Comparison of ENCODE assay signal across 17 cellular contexts in genomic region chr10:117553171-117553814, GRCh38. TPM values are rescaled to one million over a fixed set of nuclear protein-coding genes. Genes with fewer than 3 reads are reported as not detected.
A peak's percentile ranks its signal among the peaks of the same experiment; 100 is the strongest.
DNase-seq lines count a peak whose midpoint lies in the region; ATAC-seq, FAIRE-seq and TF ChIP-seq lines count a peak whose summit lies in the region.
"Had no signal": no experiment of that assay in that cellular context is flagged by ENCODE, and none has a peak within 500 bp of the region (broad histone marks: within the 10 kb centered on the region; RNA-seq: fewer than 3 reads in every experiment).

No MANE protein-coding gene starts in this region.

- H4K20me1 ChIP-seq in mammary epithelial cell (ENCODE audit: insufficient read depth, low read length) (no peaks in the 10 kb centered on the region), PC-3 (ENCODE audit: low read length) (no peaks in the 10 kb centered on the region)

- no peaks in the 10 kb centered on the region for H3K9me3 ChIP-seq in mammary epithelial cell (replicated peaks; ENCODE audit: insufficient read depth, low read length)
- no peaks in the 10 kb centered on the region for H3K9me3 ChIP-seq in kidney (ENCODE audit: control insufficient read depth in 1 of 2, low read length in 2 of 2)
- H3K9me3 ChIP-seq in skeletal muscle tissue (ENCODE audit: control insufficient read depth in 3 of 3, low read length in 3 of 3): no peaks in the 10 kb centered on the region
- H3K9me3 ChIP-seq in PC-3 (ENCODE audit: low read length): no peaks in the 10 kb centered on the region
- H3K9me3 ChIP-seq: pancreas had no signal

- no peaks in the 10 kb centered on the region for H3K9me2 ChIP-seq in PC-3 (replicated peaks; ENCODE audit: low read length)

- WGBS in mammary epithelial cell (ENCODE audit: low coverage, missing lambda C conversion rate): 6% methylated on average over 53 of the region's 63 CpGs

- H3K36me3 ChIP-seq in mammary epithelial cell (ENCODE audit: insufficient read depth, low read length): no peaks in the 10 kb centered on the region
- H3K36me3 ChIP-seq in kidney (ENCODE audit: control insufficient read depth in 1 of 2, insufficient read depth in 2 of 2, low read length in 2 of 2): peaks cover 0 to under 1% of the 10 kb centered on the region in 2 donors
- no peaks in the 10 kb centered on the region for H3K36me3 ChIP-seq in skeletal muscle tissue (ENCODE audit: control insufficient read depth in 3 of 3, insufficient read depth in 3 of 3, low read length in 3 of 3)
- no peaks in the 10 kb centered on the region for H3K36me3 ChIP-seq in PC-3 (ENCODE audit: low read depth, low read length)
- H3K36me3 ChIP-seq: pancreas had no signal

- H2AFZ ChIP-seq in mammary epithelial cell (ENCODE audit: low read depth, low read length): no peak overlapping the region
- H2AFZ ChIP-seq in PC-3 (ENCODE audit: low read length): no peak overlapping the region

- BruUV-seq in mammary epithelial cell (replicated peaks; lab: Mats Ljungman, UMichigan) (no TSS peak), PC-3 (replicated peaks; lab: Mats Ljungman, UMichigan) (no TSS peak)

- POLR2A ChIA-PET in PC-3 (lab: Charles Lee; ENCODE audit: unreplicated experiment): no interaction called here

- no peak overlapping the region for H3K27ac ChIP-seq in mammary epithelial cell (ENCODE audit: insufficient read depth, low read depth, low read length)
- peak overlapping the region; percentile 47 to 92 for H3K27ac ChIP-seq in kidney (ENCODE audit: low read depth in 2 of 2, low read length in 2 of 2)
- no peak overlapping the region for H3K27ac ChIP-seq in skeletal muscle tissue (ENCODE audit: low read depth, low read length)
- H3K27ac ChIP-seq in PC-3 (ENCODE audit: low read length): no peak overlapping the region
- H3K27ac ChIP-seq: pancreas had no signal

- CTCF ChIA-PET in mammary epithelial cell (lab: Charles Lee; ENCODE audit: low non-redundant PET): no interaction called here
- CTCF ChIA-PET in PC-3 (lab: Charles Lee): no interaction called here

- H3K27me3 ChIP-seq in mammary epithelial cell (ENCODE audit: insufficient read depth, low read length) (peaks cover 68% of the 10 kb centered on the region), skeletal muscle tissue (ENCODE audit: control insufficient read depth in 3 of 3, insufficient read depth in 3 of 3, low read length in 3 of 3) (peaks cover 45 to 65% (median 57%) of the 10 kb centered on the region in 3 donors), PC-3 (ENCODE audit: low read length) (peaks cover 47% of the 10 kb centered on the region)

- TF ChIP-seq CTCF in GM12872 (IDR thresholded peaks at IDR 0.05; ENCODE audit: insufficient read depth, low read depth, low read length) (0 out of 3 replicates have a peak, but pooled peaks have one; percentile 10), mammary epithelial cell (conservative IDR thresholded peaks at IDR 0.05 in 1 of 2, IDR thresholded peaks at IDR 0.05 in 1 of 2; ENCODE audit: extremely low read depth in 1 of 2, insufficient read depth in 1 of 2, low read depth in 1 of 2, low read length in 2 of 2) (no peak), kidney (IDR thresholded peaks at IDR 0.05; ENCODE audit: borderline replicate concordance, extremely low read depth, insufficient read depth) (peak; percentile 4), PC-3 (conservative IDR thresholded peaks at IDR 0.05; ENCODE audit: low read depth, low read length) (no peak)

- no peak for FAIRE-seq in kidney (lab: Jason Lieb, UNC)
- FAIRE-seq: pancreas had no signal

- H3K4me3 ChIP-seq in mammary epithelial cell (replicated peaks in 1 of 3; ENCODE audit: insufficient read depth in 1 of 3, low read depth in 2 of 3, low read length in 3 of 3) (no peak overlapping the region), kidney (ENCODE audit: low read length in 2 of 2) (peak overlapping the region; percentile 50 to 53), skeletal muscle tissue (ENCODE audit: low read length in 3 of 3) (peak overlapping the region; percentile 8 to 60 (median 11)), PC-3 (ENCODE audit: low read length) (no peak overlapping the region)
- H3K4me3 ChIP-seq: lung, pancreas had no signal

- intact Hi-C loops in mammary epithelial cell (cut with micrococcal nuclease): no loop called here
- intact Hi-C loops in kidney (cut with DNase I): no loop called here
- intact Hi-C loops in PC-3 (cut with micrococcal nuclease): no loop called here

- in situ Hi-C loops in mammary epithelial cell (cut with MboI; ENCODE audit: low sequenced_read_pairs in 2 of 2): no loop called here

- dilution Hi-C loops in mammary epithelial cell (cut with HindIII; ENCODE audit: low sequenced_read_pairs): loop anchor here (5.0 kb wide), 1 partner anchor 49 kb away; no protein-coding TSS in a partner anchor

- DNase-seq in mammary epithelial cell (no peak), kidney (peak; percentile 84), germinal center (ENCODE audit: low spot score) (no peak), putamen (ENCODE audit: low spot score) (no peak), NCI-H2081 (lab: John Stamatoyannopoulos, UW) (no peak), PC-3 (no peak)
- DNase-seq: activated CD8-positive, alpha-beta T cell treated with anti-CD3 and anti-CD28 coated beads for 36 hours; activated naive CD4-positive, alpha-beta T cell; CD8-positive, alpha-beta T cell; MM.1S; stimulated activated naive CD8-positive, alpha-beta T cell treated with anti-CD3 and anti-CD28 coated beads, Interleukin-15, amount 100 ng/mL, for 72 hours had no signal

- no peak overlapping the region for H3K9ac ChIP-seq in mammary epithelial cell (ENCODE audit: insufficient read depth, low read length)
- H3K9ac ChIP-seq in kidney (ENCODE audit: low read length in 2 of 2): peak overlapping the region; percentile 55 to 71
- peak overlapping the region in 1 of 3 donors; percentile 74 for H3K9ac ChIP-seq in skeletal muscle tissue (ENCODE audit: low read depth in 1 of 3, low read length in 3 of 3)
- no peak overlapping the region for H3K9ac ChIP-seq in PC-3 (ENCODE audit: low read length)

- H3K79me2 ChIP-seq in mammary epithelial cell (ENCODE audit: insufficient read depth, low read length) (no peaks in the 10 kb centered on the region), PC-3 (ENCODE audit: low read length) (no peaks in the 10 kb centered on the region)

- no peaks in the 10 kb centered on the region for H3F3A ChIP-seq in PC-3 (ENCODE audit: low read length, unreplicated experiment)

- ATAC-seq in PC-3: no peak
- ATAC-seq: activated CD8-positive, alpha-beta T cell treated with anti-CD3 and anti-CD28 coated beads for 36 hours; CD8-positive, alpha-beta T cell; Panc1; pancreas; stimulated activated naive CD8-positive, alpha-beta T cell treated with anti-CD3 and anti-CD28 coated beads, Interleukin-15, amount 100 ng/mL, for 72 hours had no signal

- H3K4me2 ChIP-seq in mammary epithelial cell (ENCODE audit: insufficient read depth, low read depth, low read length): peak overlapping the region; percentile 60
- no peak overlapping the region for H3K4me2 ChIP-seq in PC-3 (ENCODE audit: low read length)

- H3K4me1 ChIP-seq in mammary epithelial cell (ENCODE audit: insufficient read depth, low read length): peaks cover 4% of the 10 kb centered on the region
- H3K4me1 ChIP-seq in kidney (ENCODE audit: control insufficient read depth in 1 of 2, insufficient read depth in 1 of 2, low read depth in 1 of 2, low read length in 2 of 2): peaks cover 0 to 9% of the 10 kb centered on the region in 2 donors
- H3K4me1 ChIP-seq in skeletal muscle tissue (ENCODE audit: control insufficient read depth in 3 of 3, insufficient read depth in 3 of 3, low read length in 3 of 3): peaks cover 34 to 49% (median 44%) of the 10 kb centered on the region in 3 donors
- no peaks in the 10 kb centered on the region for H3K4me1 ChIP-seq in PC-3 (ENCODE audit: insufficient read depth, low read length)
- H3K4me1 ChIP-seq: pancreas had no signal

RNA-seq across cellular contexts. Expression of gene EMX2, which starts 10.7 kb away (rescaled TPM):
- not detected for total RNA-seq in mammary epithelial cell
- not detected for polyA plus RNA-seq in mammary epithelial cell
- not detected for polyA minus RNA-seq in mammary epithelial cell
- 82.8 TPM for total RNA-seq in kidney
- 44.9 TPM for polyA plus RNA-seq in kidney (ENCODE audit: insufficient read depth, low read depth, low replicate concordance)
- 2.1 TPM for total RNA-seq in skeletal muscle tissue
- not detected in 2 replicates for total RNA-seq in PC-3 (2014; rRNA removed)
- total RNA-seq: activated CD8-positive, alpha-beta T cell treated with anti-CD3 and anti-CD28 coated beads for 36 hours; CD8-positive, alpha-beta T cell; T-helper 2 cell treated with Interferon-gamma antibody and Interleukin-4, amounts not matched to agents 100 ng/mL and 5 ng/mL, for 36 hours had no signal
- polyA plus RNA-seq: lung had no signal

Comparison
In these comparisons a context has a peak if more than half of its experiments do, and no peak if none do; other contexts are left out.
1. CTCF ChIP-seq: peak in GM12872 (single experiment) and kidney (single experiment); none in mammary epithelial cell (0 of 2) and PC-3 (single experiment).
2. H3K27ac ChIP-seq: peak in kidney (2 of 2); none in mammary epithelial cell (single experiment), skeletal muscle tissue (single experiment) and PC-3 (single experiment).
3. H3K4me3 ChIP-seq: peak in kidney (2 of 2) and skeletal muscle tissue (3 of 3); none in mammary epithelial cell (0 of 3) and PC-3 (single experiment).
4. H3K9ac ChIP-seq: peak in kidney (2 of 2); none in mammary epithelial cell (single experiment) and PC-3 (single experiment).
5. RNA of gene EMX2, which starts 10.7 kb away (total RNA-seq): 82.8 TPM in kidney (single experiment); 2.1 TPM in skeletal muscle tissue (single experiment), not detected in mammary epithelial cell and not detected in PC-3; every median in the first group is over 10 times any median in the second.